ENCODE assay signal across 8 cellular contexts in the genomic region with DNA sequence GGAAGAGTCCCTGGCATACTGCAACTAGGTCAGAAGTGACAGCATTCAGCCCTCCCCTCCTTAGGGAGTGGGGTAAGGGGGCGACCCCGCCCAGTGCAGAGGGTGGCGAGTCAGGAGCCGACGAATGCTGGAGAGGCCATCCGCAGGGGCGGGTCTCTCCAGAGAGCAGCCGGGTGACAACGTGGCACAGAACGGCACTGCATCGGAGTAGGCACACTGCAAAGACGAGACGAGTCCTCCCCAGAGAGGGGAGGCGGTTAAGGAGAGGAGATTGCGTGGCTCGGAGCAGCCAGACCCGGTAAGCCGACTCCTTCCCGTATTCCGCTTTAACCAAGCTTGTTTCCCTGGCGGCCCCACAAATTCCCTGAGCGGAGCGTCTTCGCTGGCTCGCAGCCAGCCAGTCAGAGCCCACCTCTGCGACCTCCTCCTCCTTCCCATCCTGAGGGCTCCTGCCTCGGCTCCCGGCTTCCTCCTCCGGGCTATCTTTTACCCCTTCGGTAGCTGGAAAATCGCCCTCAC.
DNase-seq lines count a peak whose midpoint lies in the region; ATAC-seq and TF ChIP-seq lines count a peak whose summit lies in the region.

No MANE protein-coding gene starts in this region.

- ATAC-seq in HG02981 (IDR thresholded peaks at IDR 0.05; ENCODE audit: unreplicated experiment) (no peak), GM19023 (IDR thresholded peaks at IDR 0.05; ENCODE audit: unreplicated experiment) (no peak)

- peaks cover 30% of the 10 kb centered on the region for H3K4me1 Mint-ChIP-seq in nephron progenitor cell

- peak overlapping the region; percentile 77 for H3K27ac Mint-ChIP-seq in nephron progenitor cell

- DNase-seq in DMS114 treated with DMSO at 0.1 percent for 48 hours (lab: John Stamatoyannopoulos, UW; ENCODE audit: unreplicated experiment) (peak; percentile 1), NCI-H748 treated with DMSO at 0.1 percent for 48 hours (lab: John Stamatoyannopoulos, UW) (peak; percentile 22), epithelial cell of esophagus (ENCODE audit: low read depth) (peak; percentile 9), nephron progenitor cell (peak; percentile 60), HPDE6-E6E7 (ENCODE audit: extremely low spot score) (no peak)
- DNase-seq in stimulated activated naive CD4-positive, alpha-beta T cell (lab: John Stamatoyannopoulos, UW): no peak

- TF ChIP-seq CTCF in epithelial cell of esophagus (IDR thresholded peaks at IDR 0.05; ENCODE audit: insufficient read depth, low read depth, low read length, missing control alignments): no peak
- no peak for TF ChIP-seq CTCF in nephron progenitor cell (IDR thresholded peaks at IDR 0.05)

- peaks cover 5% of the 10 kb centered on the region for H3K36me3 Mint-ChIP-seq in nephron progenitor cell (ENCODE audit: low read depth)

- peaks cover 15% of the 10 kb centered on the region for H3K9me3 Mint-ChIP-seq in nephron progenitor cell

- peaks cover 6% of the 10 kb centered on the region for H3K27me3 Mint-ChIP-seq in nephron progenitor cell (ENCODE audit: low read depth, poor library complexity)

- H3K4me3 Mint-ChIP-seq in nephron progenitor cell: peak overlapping the region; percentile 83

- peak overlapping the region; percentile 22 for H3K4me3 ChIP-seq in epithelial cell of esophagus (ENCODE audit: low read length)

Comparison
In these comparisons a context has a peak if more than half of its experiments do, and no peak if none do; other contexts are left out.
1. DNase-seq: peak in DMS114 treated with DMSO at 0.1 percent for 48 hours (single experiment), NCI-H748 treated with DMSO at 0.1 percent for 48 hours (single experiment), epithelial cell of esophagus (single experiment) and nephron progenitor cell (single experiment); none in HPDE6-E6E7 (single experiment) and stimulated activated naive CD4-positive, alpha-beta T cell (0 of 6).